In the genomic region with DNA sequence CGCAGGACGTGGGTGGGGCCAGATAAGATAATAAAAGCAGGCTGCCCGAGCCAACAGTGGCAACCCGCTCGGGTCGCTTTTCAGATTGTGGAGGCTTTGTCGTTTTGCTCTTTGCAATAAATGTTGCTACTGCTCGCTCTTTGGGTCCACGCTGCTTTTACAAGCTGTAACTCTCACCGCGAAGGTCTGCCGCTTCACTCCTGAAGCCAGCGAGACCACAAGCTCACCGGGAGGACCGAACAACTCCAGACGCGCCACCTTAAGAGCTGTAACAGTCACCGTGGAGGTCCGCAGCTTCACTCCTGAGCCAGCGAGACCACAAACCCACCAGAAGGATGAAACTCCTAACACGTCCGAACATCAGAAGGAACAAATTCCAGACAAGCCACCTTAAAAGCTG, we compare ENCODE assay signal across 1 cellular context.
TF ChIP-seq lines count a peak whose summit lies in the region.

No MANE protein-coding gene starts in this region.

TF ChIP-seq in GM23338, 12 proteins besides CTCF, POLR2A, EP300 and RAD21 (continued from another document):
- TF ChIP-seq, protein P1, sequence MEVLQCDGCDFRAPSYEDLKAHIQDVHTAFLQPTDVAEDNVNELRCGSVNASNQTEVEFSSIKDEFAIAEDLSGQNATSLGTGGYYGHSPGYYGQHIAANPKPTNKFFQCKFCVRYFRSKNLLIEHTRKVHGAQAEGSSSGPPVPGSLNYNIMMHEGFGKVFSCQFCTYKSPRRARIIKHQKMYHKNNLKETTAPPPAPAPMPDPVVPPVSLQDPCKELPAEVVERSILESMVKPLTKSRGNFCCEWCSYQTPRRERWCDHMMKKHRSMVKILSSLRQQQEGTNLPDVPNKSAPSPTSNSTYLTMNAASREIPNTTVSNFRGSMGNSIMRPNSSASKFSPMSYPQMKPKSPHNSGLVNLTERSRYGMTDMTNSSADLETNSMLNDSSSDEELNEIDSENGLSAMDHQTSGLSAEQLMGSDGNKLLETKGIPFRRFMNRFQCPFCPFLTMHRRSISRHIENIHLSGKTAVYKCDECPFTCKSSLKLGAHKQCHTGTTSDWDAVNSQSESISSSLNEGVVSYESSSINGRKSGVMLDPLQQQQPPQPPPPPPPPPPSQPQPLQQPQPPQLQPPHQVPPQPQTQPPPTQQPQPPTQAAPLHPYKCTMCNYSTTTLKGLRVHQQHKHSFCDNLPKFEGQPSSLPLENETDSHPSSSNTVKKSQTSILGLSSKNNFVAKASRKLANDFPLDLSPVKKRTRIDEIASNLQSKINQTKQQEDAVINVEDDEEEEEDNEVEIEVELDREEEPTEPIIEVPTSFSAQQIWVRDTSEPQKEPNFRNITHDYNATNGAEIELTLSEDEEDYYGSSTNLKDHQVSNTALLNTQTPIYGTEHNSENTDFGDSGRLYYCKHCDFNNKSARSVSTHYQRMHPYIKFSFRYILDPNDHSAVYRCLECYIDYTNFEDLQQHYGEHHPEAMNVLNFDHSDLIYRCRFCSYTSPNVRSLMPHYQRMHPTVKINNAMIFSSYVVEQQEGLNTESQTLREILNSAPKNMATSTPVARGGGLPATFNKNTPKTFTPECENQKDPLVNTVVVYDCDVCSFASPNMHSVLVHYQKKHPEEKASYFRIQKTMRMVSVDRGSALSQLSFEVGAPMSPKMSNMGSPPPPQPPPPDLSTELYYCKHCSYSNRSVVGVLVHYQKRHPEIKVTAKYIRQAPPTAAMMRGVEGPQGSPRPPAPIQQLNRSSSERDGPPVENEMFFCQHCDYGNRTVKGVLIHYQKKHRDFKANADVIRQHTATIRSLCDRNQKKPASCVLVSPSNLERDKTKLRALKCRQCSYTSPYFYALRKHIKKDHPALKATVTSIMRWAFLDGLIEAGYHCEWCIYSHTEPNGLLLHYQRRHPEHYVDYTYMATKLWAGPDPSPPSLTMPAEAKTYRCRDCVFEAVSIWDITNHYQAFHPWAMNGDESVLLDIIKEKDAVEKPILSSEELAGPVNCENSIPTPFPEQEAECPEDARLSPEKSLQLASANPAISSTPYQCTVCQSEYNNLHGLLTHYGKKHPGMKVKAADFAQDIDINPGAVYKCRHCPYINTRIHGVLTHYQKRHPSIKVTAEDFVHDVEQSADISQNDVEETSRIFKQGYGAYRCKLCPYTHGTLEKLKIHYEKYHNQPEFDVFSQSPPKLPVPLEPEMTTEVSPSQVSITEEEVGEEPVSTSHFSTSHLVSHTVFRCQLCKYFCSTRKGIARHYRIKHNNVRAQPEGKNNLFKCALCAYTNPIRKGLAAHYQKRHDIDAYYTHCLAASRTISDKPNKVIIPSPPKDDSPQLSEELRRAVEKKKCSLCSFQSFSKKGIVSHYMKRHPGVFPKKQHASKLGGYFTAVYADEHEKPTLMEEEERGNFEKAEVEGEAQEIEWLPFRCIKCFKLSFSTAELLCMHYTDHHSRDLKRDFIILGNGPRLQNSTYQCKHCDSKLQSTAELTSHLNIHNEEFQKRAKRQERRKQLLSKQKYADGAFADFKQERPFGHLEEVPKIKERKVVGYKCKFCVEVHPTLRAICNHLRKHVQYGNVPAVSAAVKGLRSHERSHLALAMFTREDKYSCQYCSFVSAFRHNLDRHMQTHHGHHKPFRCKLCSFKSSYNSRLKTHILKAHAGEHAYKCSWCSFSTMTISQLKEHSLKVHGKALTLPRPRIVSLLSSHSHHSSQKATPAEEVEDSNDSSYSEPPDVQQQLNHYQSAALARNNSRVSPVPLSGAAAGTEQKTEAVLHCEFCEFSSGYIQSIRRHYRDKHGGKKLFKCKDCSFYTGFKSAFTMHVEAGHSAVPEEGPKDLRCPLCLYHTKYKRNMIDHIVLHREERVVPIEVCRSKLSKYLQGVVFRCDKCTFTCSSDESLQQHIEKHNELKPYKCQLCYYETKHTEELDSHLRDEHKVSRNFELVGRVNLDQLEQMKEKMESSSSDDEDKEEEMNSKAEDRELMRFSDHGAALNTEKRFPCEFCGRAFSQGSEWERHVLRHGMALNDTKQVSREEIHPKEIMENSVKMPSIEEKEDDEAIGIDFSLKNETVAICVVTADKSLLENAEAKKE (CRISPR knock-in tag; IDR thresholded peaks at IDR 0.05): no peak
- TF ChIP-seq ZNF331 (CRISPR knock-in tag; IDR thresholded peaks at IDR 0.05; ENCODE audit: low read depth): no peak
TF ChIP-seq in GM23338: peak in this region for 0.
